Comparison of ENCODE assay signal across 1 cellular context in genomic region chr1:236253918-236254637, GRCh38.
TF ChIP-seq lines count a peak whose summit lies in the region.

No MANE protein-coding gene starts in this region.

TF ChIP-seq in K562, 482 proteins besides CTCF, POLR2A, EP300 and RAD21 (continued from another document):
- no peak for TF ChIP-seq TBP (optimal IDR thresholded peaks at IDR 0.05; ENCODE audit: low read depth, low read length)
- peak; percentile 43 for TF ChIP-seq CEBPB (tag; IDR thresholded peaks at IDR 0.05)
- TF ChIP-seq RHOXF2B (CRISPR knock-in tag; conservative IDR thresholded peaks at IDR 0.05), result no peak
- no peak for TF ChIP-seq EP400 (IDR thresholded peaks at IDR 0.05)
- TF ChIP-seq COPS2 (conservative IDR thresholded peaks at IDR 0.05), result no peak
- TF ChIP-seq DMBX1 (CRISPR knock-in tag; IDR thresholded peaks at IDR 0.05; ENCODE audit: borderline replicate concordance), result no peak
- TF ChIP-seq EZH2 (IDR thresholded peaks at IDR 0.05; ENCODE audit: borderline replicate concordance, low read depth, low read length), result no peak
- no peak for TF ChIP-seq IRF2 (CRISPR knock-in tag; IDR thresholded peaks at IDR 0.05)
- no peak for TF ChIP-seq JUND (IDR thresholded peaks at IDR 0.05; ENCODE audit: borderline replicate concordance, low read depth, low read length)
- TF ChIP-seq JUND (tag; IDR thresholded peaks at IDR 0.05; ENCODE audit: borderline replicate concordance, low read depth, low read length), result peak; percentile 46; the same call in 1 of the 3 replicates
- no peak for TF ChIP-seq POLR2AphosphoS5 (IDR thresholded peaks at IDR 0.05; ENCODE audit: control insufficient read depth, insufficient read depth, low read depth, low read length)
- no peak for TF ChIP-seq E2F3 (CRISPR knock-in tag; IDR thresholded peaks at IDR 0.05)
